In genomic region chr1:98661544-98662353, GRCh38 we compare ENCODE assay signal across 1 cellular context.
TF ChIP-seq lines count a peak whose summit lies in the region.

SNX7 (plus strand) TSS chr1:98661721; CDS start chr1:98661732, 11 bp downstream.

TF ChIP-seq in HepG2, 621 proteins besides CTCF, POLR2A, EP300 and RAD21 (continued from another document and continues in another):
- TF ChIP-seq ZBTB14 (CRISPR knock-in tag; IDR thresholded peaks at IDR 0.05) (no peak; the same call in 1 of the 2 replicates), BCL6 (CRISPR knock-in tag; IDR thresholded peaks at IDR 0.05) (peak; percentile 45), SALL1 (CRISPR knock-in tag; IDR thresholded peaks at IDR 0.05) (peak; percentile 59), SNAPC5 (CRISPR knock-in tag; IDR thresholded peaks at IDR 0.05; ENCODE audit: borderline replicate concordance) (no peak), GMEB1 (CRISPR knock-in tag; IDR thresholded peaks at IDR 0.05; ENCODE audit: borderline replicate concordance) (peak; percentile 36; the same call in 1 of the 2 replicates), STAT6 (CRISPR knock-in tag; IDR thresholded peaks at IDR 0.05; ENCODE audit: borderline replicate concordance) (no peak), GTF3A (CRISPR knock-in tag; conservative IDR thresholded peaks at IDR 0.05) (no peak), MXD1 (CRISPR knock-in tag; IDR thresholded peaks at IDR 0.05) (peak; percentile 22; the same call in 1 of the 2 replicates), PCBP2 (optimal IDR thresholded peaks at IDR 0.05; ENCODE audit: low read depth, low read length, poor library complexity, severe bottlenecking) (no peak), CREB3 (CRISPR knock-in tag; IDR thresholded peaks at IDR 0.05) (no peak; the same call in 1 of the 2 replicates), THAP8 (CRISPR knock-in tag; IDR thresholded peaks at IDR 0.05; ENCODE audit: borderline replicate concordance) (no peak), ELF1 (CRISPR knock-in tag; IDR thresholded peaks at IDR 0.05) (peak; percentile 57), TCF7L2 (IDR thresholded peaks at IDR 0.05; ENCODE audit: low read depth, low read length) (no peak), ZNF451 (CRISPR knock-in tag; IDR thresholded peaks at IDR 0.05) (no peak), FUBP1 (CRISPR knock-in tag; IDR thresholded peaks at IDR 0.05; ENCODE audit: borderline replicate concordance) (no peak), RAD51 (IDR thresholded peaks at IDR 0.05; ENCODE audit: borderline replicate concordance) (no peak), ZBTB8A (CRISPR knock-in tag; IDR thresholded peaks at IDR 0.05; ENCODE audit: borderline replicate concordance, low read depth) (no peak), CBX1 (IDR thresholded peaks at IDR 0.05; ENCODE audit: low read depth) (no peak), KLF6 (CRISPR knock-in tag; IDR thresholded peaks at IDR 0.05) (peak; percentile 1; the same call in 1 of the 2 replicates), JUND (CRISPR knock-in tag; IDR thresholded peaks at IDR 0.05) (no peak), THRA (CRISPR knock-in tag; IDR thresholded peaks at IDR 0.05; ENCODE audit: borderline replicate concordance) (peak; percentile 14; the same call in 1 of the 2 replicates), ZBTB10 (CRISPR knock-in tag; IDR thresholded peaks at IDR 0.05; ENCODE audit: borderline replicate concordance) (peak; percentile 85), ZNF512B (CRISPR knock-in tag; IDR thresholded peaks at IDR 0.05; ENCODE audit: borderline replicate concordance) (no peak), ZNF709 (CRISPR knock-in tag; IDR thresholded peaks at IDR 0.05) (peak; percentile 82; the same call in 1 of the 2 replicates), FOXO4 (CRISPR knock-in tag; conservative IDR thresholded peaks at IDR 0.05) (no peak), ZNF792 (CRISPR knock-in tag; IDR thresholded peaks at IDR 0.05) (0 out of 2 replicates have a peak, but pooled peaks have one; percentile 35), SMARCC2 (IDR thresholded peaks at IDR 0.05) (no peak), BORCS8-MEF2B (CRISPR knock-in tag; IDR thresholded peaks at IDR 0.05) (no peak), NR3C1 (CRISPR knock-in tag; IDR thresholded peaks at IDR 0.05) (no peak), DRAP1 (CRISPR knock-in tag; IDR thresholded peaks at IDR 0.05) (peak; percentile 34; the same call in 1 of the 2 replicates), ZFP36L1 (CRISPR knock-in tag; IDR thresholded peaks at IDR 0.05) (no peak), ZNF484 (CRISPR knock-in tag; IDR thresholded peaks at IDR 0.05; ENCODE audit: borderline replicate concordance, low read depth) (no peak)
